In the genomic region with DNA sequence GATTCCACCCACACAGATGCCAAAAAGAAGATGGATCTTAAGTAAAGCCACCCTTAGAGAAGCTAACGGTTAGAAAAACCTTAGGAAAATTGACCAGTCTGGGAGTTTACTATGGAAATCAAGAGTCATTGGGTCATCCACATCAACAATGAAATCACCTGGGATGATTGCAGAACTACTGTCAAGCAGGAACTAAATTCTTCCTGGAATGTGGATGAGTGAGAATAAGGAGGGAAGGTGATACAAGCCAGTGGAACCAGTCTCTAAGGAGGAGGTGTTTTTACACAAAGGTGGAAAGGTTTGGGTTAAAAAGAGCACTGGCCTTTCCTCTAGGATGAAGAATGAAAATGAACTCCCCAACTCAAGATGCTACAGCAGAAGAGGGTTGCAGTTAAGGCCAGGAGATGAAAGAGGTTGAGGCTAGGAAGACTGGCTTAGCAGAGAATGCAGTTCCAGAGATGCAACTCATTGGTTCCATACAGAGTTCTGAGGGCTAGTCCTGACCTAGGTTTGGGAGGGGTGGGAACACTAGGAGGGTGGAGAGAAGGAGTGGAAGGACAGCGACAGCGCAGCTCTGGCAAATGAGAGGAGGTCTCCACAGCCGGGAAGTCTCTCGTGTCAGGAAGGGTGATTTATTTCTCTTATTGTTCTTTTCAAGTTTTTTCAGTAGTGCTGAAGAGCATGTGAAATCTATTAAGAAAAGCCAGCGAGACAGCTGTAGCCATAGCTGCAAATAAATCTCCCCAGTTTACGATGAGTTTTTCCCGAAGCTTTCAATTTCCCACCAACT, we compare ENCODE assay signal across 22 cellular contexts. TPM values are rescaled to one million over a fixed set of nuclear protein-coding genes. Genes with fewer than 3 reads are reported as not detected.
DNase-seq lines count a peak whose midpoint lies in the region; ATAC-seq, FAIRE-seq and TF ChIP-seq lines count a peak whose summit lies in the region.
"Had no signal": no experiment of that assay in that cellular context is flagged by ENCODE, and none has a peak within 500 bp of the region (broad histone marks: within the 10 kb centered on the region; RNA-seq: fewer than 3 reads in every experiment).

No MANE protein-coding gene starts in this region.

- no peak overlapping the region for H3K27ac ChIP-seq in gastrocnemius medialis
- H3K27ac ChIP-seq: A549, esophagus squamous epithelium, RWPE1, WERI-Rb-1 had no signal

- intact Hi-C loops in gastrocnemius medialis (cut with DNase I; ENCODE audit: low total_unique reads) = no loop called here
- intact Hi-C loops in sciatic nerve (cut with DNase I) = no loop called here

- H3K4me1 ChIP-seq in gastrocnemius medialis = no peaks in the 10 kb centered on the region
- H3K4me1 ChIP-seq: A549 had no signal

- ATAC-seq in activated naive CD8-positive, alpha-beta T cell treated with anti-CD3 and anti-CD28 coated beads, Interleukin-2, amount 10 ng/mL, durations not matched to agents 7 days and 5 days (ENCODE audit: low read depth) = no peak
- ATAC-seq in activated naive CD8-positive, alpha-beta T cell treated with anti-CD3 and anti-CD28 coated beads, Interleukin-2, amount 50 U/mL, for 24 hours = no peak
- ATAC-seq in GM18858 (IDR thresholded peaks at IDR 0.05; ENCODE audit: unreplicated experiment) = no peak
- no peak for ATAC-seq in gastrocnemius medialis
- ATAC-seq in GM21825 (IDR thresholded peaks at IDR 0.05; ENCODE audit: unreplicated experiment) = no peak
- no peak for ATAC-seq in sciatic nerve
- ATAC-seq: A549; left cardiac atrium; naive thymus-derived CD8-positive, alpha-beta T cell; T-cell had no signal

- H3K27ac Mint-ChIP-seq in activated naive CD8-positive, alpha-beta T cell treated with anti-CD3 and anti-CD28 coated beads, Interleukin-2, amount 10 ng/mL, durations not matched to agents 7 days and 5 days = no peak overlapping the region
- no peak overlapping the region for H3K27ac Mint-ChIP-seq in activated naive CD8-positive, alpha-beta T cell treated with anti-CD3 and anti-CD28 coated beads, Interleukin-2, amount 50 U/mL, for 24 hours
- H3K27ac Mint-ChIP-seq: T-cell had no signal

- no peaks in the 10 kb centered on the region for H3K36me3 ChIP-seq in bronchial epithelial cell (ENCODE audit: control insufficient read depth, insufficient read depth, low read length)
- no peaks in the 10 kb centered on the region for H3K36me3 ChIP-seq in gastrocnemius medialis
- H3K36me3 ChIP-seq: esophagus squamous epithelium, WERI-Rb-1 had no signal

- DNase-seq in activated naive CD8-positive, alpha-beta T cell treated with anti-CD3 and anti-CD28 coated beads, Interleukin-2, amount 10 ng/mL, durations not matched to agents 7 days and 5 days = no peak
- DNase-seq in activated naive CD8-positive, alpha-beta T cell treated with anti-CD3 and anti-CD28 coated beads, Interleukin-2, amount 50 U/mL, for 24 hours = no peak
- DNase-seq in bronchial epithelial cell (ENCODE audit: low read depth) (peak; percentile 69), myocyte (ENCODE audit: low read depth) (peak; percentile 59), gastrocnemius medialis (no peak), sciatic nerve (ENCODE audit: low spot score) (no peak)
- DNase-seq: activated gamma-delta T cell; cortex of kidney; esophagus squamous epithelium; hippocampal formation; left cardiac atrium; naive thymus-derived CD8-positive, alpha-beta T cell; NCI-H2029; NCI-H774; stimulated activated CD4-positive, alpha-beta T cell treated with anti-CD3 and anti-CD28 coated beads, Interleukin-1b, Interleukin-23, amount 100 ng/mL, for 48 hours; T-cell; WERI-Rb-1 had no signal

- FAIRE-seq in bronchial epithelial cell (lab: Jason Lieb, UNC) = no peak
- FAIRE-seq: A549, H1 had no signal

- POLR2A ChIA-PET in activated naive CD8-positive, alpha-beta T cell treated with anti-CD3 and anti-CD28 coated beads, Interleukin-2, amount 10 ng/mL, durations not matched to agents 7 days and 5 days (lab: Charles Lee) = no interaction called here

- H3K4me3 ChIP-seq in bronchial epithelial cell (ENCODE audit: low read depth, low read length) = no peak overlapping the region
- H3K4me3 ChIP-seq in gastrocnemius medialis = peak overlapping the region in 2 of 4 donors; percentile 13 to 19
- H3K4me3 ChIP-seq: A549 had no signal

- H3K4me3 Mint-ChIP-seq in activated naive CD8-positive, alpha-beta T cell treated with anti-CD3 and anti-CD28 coated beads, Interleukin-2, amount 10 ng/mL, durations not matched to agents 7 days and 5 days = peak overlapping the region; percentile 7
- H3K4me3 Mint-ChIP-seq in activated naive CD8-positive, alpha-beta T cell treated with anti-CD3 and anti-CD28 coated beads, Interleukin-2, amount 50 U/mL, for 24 hours = no peak overlapping the region
- H3K4me3 Mint-ChIP-seq: naive thymus-derived CD8-positive, alpha-beta T cell; T-cell had no signal

- H3K4me1 Mint-ChIP-seq in activated naive CD8-positive, alpha-beta T cell treated with anti-CD3 and anti-CD28 coated beads, Interleukin-2, amount 10 ng/mL, durations not matched to agents 7 days and 5 days = peaks cover 6% of the 10 kb centered on the region
- peaks cover 5% of the 10 kb centered on the region for H3K4me1 Mint-ChIP-seq in activated naive CD8-positive, alpha-beta T cell treated with anti-CD3 and anti-CD28 coated beads, Interleukin-2, amount 50 U/mL, for 24 hours

- no peak for TF ChIP-seq POLR2A in gastrocnemius medialis (IDR thresholded peaks at IDR 0.05)

- no peaks in the 10 kb centered on the region for H3K27me3 ChIP-seq in bronchial epithelial cell (ENCODE audit: control insufficient read depth, insufficient read depth, low read length)
- peaks cover 0 to 3% (median 0%) of the 10 kb centered on the region in 3 donors for H3K27me3 ChIP-seq in gastrocnemius medialis

- in situ Hi-C loops in gastrocnemius medialis (cut with MboI; ENCODE audit: low sequenced_read_pairs in 4 of 4) = no loop called here

- no peak for TF ChIP-seq CTCF in bronchial epithelial cell (IDR thresholded peaks at IDR 0.05; ENCODE audit: insufficient read depth, low read length, severe bottlenecking)
- TF ChIP-seq CTCF in gastrocnemius medialis (IDR thresholded peaks at IDR 0.05 in 4 of 5, conservative IDR thresholded peaks at IDR 0.05 in 1 of 5) = no peak

- H3K27me3 Mint-ChIP-seq in activated naive CD8-positive, alpha-beta T cell treated with anti-CD3 and anti-CD28 coated beads, Interleukin-2, amount 10 ng/mL, durations not matched to agents 7 days and 5 days = peaks cover 27% of the 10 kb centered on the region
- H3K27me3 Mint-ChIP-seq in activated naive CD8-positive, alpha-beta T cell treated with anti-CD3 and anti-CD28 coated beads, Interleukin-2, amount 50 U/mL, for 24 hours = peaks cover 32% of the 10 kb centered on the region

- no peaks in the 10 kb centered on the region for H3K36me3 Mint-ChIP-seq in activated naive CD8-positive, alpha-beta T cell treated with anti-CD3 and anti-CD28 coated beads, Interleukin-2, amount 10 ng/mL, durations not matched to agents 7 days and 5 days
- H3K36me3 Mint-ChIP-seq in activated naive CD8-positive, alpha-beta T cell treated with anti-CD3 and anti-CD28 coated beads, Interleukin-2, amount 50 U/mL, for 24 hours (ENCODE audit: low read depth) = peaks cover 2% of the 10 kb centered on the region
- H3K36me3 Mint-ChIP-seq: T-cell had no signal

- no peaks in the 10 kb centered on the region for H3K9me3 ChIP-seq in gastrocnemius medialis
- H3K9me3 ChIP-seq: esophagus squamous epithelium had no signal

- peaks cover 2% of the 10 kb centered on the region for H3K9me3 Mint-ChIP-seq in activated naive CD8-positive, alpha-beta T cell treated with anti-CD3 and anti-CD28 coated beads, Interleukin-2, amount 10 ng/mL, durations not matched to agents 7 days and 5 days
- no peaks in the 10 kb centered on the region for H3K9me3 Mint-ChIP-seq in activated naive CD8-positive, alpha-beta T cell treated with anti-CD3 and anti-CD28 coated beads, Interleukin-2, amount 50 U/mL, for 24 hours

RNA-seq across cellular contexts. Expression of a gene that starts 27.7 kb away (rescaled TPM):
- 100 to 1,000 TPM in 1 of 2 experiments, 10 to 100 TPM in 1; 94.7 to 106 TPM for total RNA-seq in activated naive CD8-positive, alpha-beta T cell treated with anti-CD3 and anti-CD28 coated beads, Interleukin-2, amount 10 ng/mL, durations not matched to agents 7 days and 5 days
- total RNA-seq in bronchial epithelial cell = 27.4 and 47.5 TPM in 2 replicates
- total RNA-seq in myocyte = 25.2 and 26.1 TPM in 2 replicates
- polyA plus RNA-seq in myocyte (2012) = 18.2 TPM
- total RNA-seq in gastrocnemius medialis = 10 to 100 TPM; 20.7 to 36.8 (median 26.1) TPM
- total RNA-seq in sciatic nerve = 70.1 TPM

Comparison
In these comparisons a context has a peak if more than half of its experiments do, and no peak if none do; other contexts are left out.
1. DNase-seq: peak in bronchial epithelial cell (single experiment) and myocyte (single experiment); none in activated naive CD8-positive, alpha-beta T cell treated with anti-CD3 and anti-CD28 coated beads, Interleukin-2, amount 10 ng/mL, durations not matched to agents 7 days and 5 days (single experiment), activated naive CD8-positive, alpha-beta T cell treated with anti-CD3 and anti-CD28 coated beads, Interleukin-2, amount 50 U/mL, for 24 hours (single experiment), gastrocnemius medialis (0 of 2) and sciatic nerve (single experiment).